In genomic region chr21:45642122-45642813, GRCh38 we compare ENCODE assay signal across 11 cellular contexts. TPM values are rescaled to one million over a fixed set of nuclear protein-coding genes. Genes with fewer than 3 reads are reported as not detected.
DNase-seq lines count a peak whose midpoint lies in the region; ATAC-seq, FAIRE-seq and TF ChIP-seq lines count a peak whose summit lies in the region.
"Had no signal": no experiment of that assay in that cellular context is flagged by ENCODE, and none has a peak within 500 bp of the region (broad histone marks: within the 10 kb centered on the region; RNA-seq: fewer than 3 reads in every experiment).

No MANE protein-coding gene starts in this region.

- H3K36me3 ChIP-seq in Caco-2 (ENCODE audit: control insufficient read depth, insufficient read depth, low read length) (no peaks in the 10 kb centered on the region), esophagus squamous epithelium (no peaks in the 10 kb centered on the region), trophoblast cell (ENCODE audit: control insufficient read depth in 1 of 2, insufficient read depth in 2 of 2, low read length in 2 of 2) (no peaks in the 10 kb centered on the region)
- H3K36me3 ChIP-seq: HAP-1 had no signal

- H4K8ac ChIP-seq in trophoblast cell (ENCODE audit: low read depth, low read length) = no peak overlapping the region

- DNase-seq in Caco-2 (no peak), esophagus squamous epithelium (lab: John Stamatoyannopoulos, UW) (no peak), trophoblast cell (no peak), kidney glomerular epithelial cell (lab: John Stamatoyannopoulos, UW) (no peak), ACHN (no peak), GM19239 (ENCODE audit: insufficient read length, low spot score) (no peak)

- no peak overlapping the region for H2BK120ac ChIP-seq in trophoblast cell (ENCODE audit: insufficient read depth, low read length, poor library complexity)

- no peak overlapping the region for H4K12ac ChIP-seq in trophoblast cell (ENCODE audit: low read depth, low read length)

- BruUV-seq in Caco-2 (replicated peaks; lab: Mats Ljungman, UMichigan) = no TSS peak

- H3K9me3 ChIP-seq in Caco-2 (0 out of 2 replicates have a peak, but pooled peaks cover 3% of the 10 kb centered on the region), esophagus squamous epithelium (no peaks in the 10 kb centered on the region), trophoblast cell (ENCODE audit: insufficient read depth, low read depth, low read length) (no peaks in the 10 kb centered on the region)
- H3K9me3 ChIP-seq: HAP-1 had no signal

- no peak overlapping the region for H3K18ac ChIP-seq in trophoblast cell (ENCODE audit: low read length)

- H3K27me3 ChIP-seq in Caco-2 (replicated peaks; ENCODE audit: control insufficient read depth, insufficient read depth, low read length) (0 out of 2 replicates have a peak, but pooled peaks cover 2% of the 10 kb centered on the region), esophagus squamous epithelium (peaks cover 0 to 87% (median 7%) of the 10 kb centered on the region in 4 donors), trophoblast cell (ENCODE audit: insufficient read depth, low read length) (peaks cover 25% of the 10 kb centered on the region)

- in situ Hi-C loops in ACHN (cut with HindIII; ENCODE audit: low pct_ligation_motif_present, low pct_unique_long_range_greater_than_20kb, low sequenced_read_pairs) = no loop called here

- H3K14ac ChIP-seq in trophoblast cell (ENCODE audit: low read length) = no peak overlapping the region

- H3K23ac ChIP-seq in trophoblast cell (ENCODE audit: low read length) = no peak overlapping the region

- CTCF ChIA-PET in Caco-2 (lab: Charles Lee) = no interaction called here

- intact Hi-C loops in Caco-2 (cut with micrococcal nuclease; ENCODE audit: unreplicated experiment) = no loop called here
- intact Hi-C loops in esophagus squamous epithelium (cut with DNase I) = no loop called here

- peak overlapping the region; percentile 35 for H3K4me3 Mint-ChIP-seq in Caco-2 (ENCODE audit: unreplicated experiment)

- no peak overlapping the region for H4K91ac ChIP-seq in trophoblast cell (ENCODE audit: low read depth, low read length)

- peak; percentile 2 for ATAC-seq in HG03432 (IDR thresholded peaks at IDR 0.05; ENCODE audit: unreplicated experiment)
- no peak for ATAC-seq in HG02981 (IDR thresholded peaks at IDR 0.05; ENCODE audit: unreplicated experiment)

- peak overlapping the region; percentile 76 for H2AFZ ChIP-seq in trophoblast cell (ENCODE audit: insufficient read depth, low read length, poor library complexity)

- no peak overlapping the region for H3K27ac Mint-ChIP-seq in Caco-2 (ENCODE audit: unreplicated experiment)

- no peaks in the 10 kb centered on the region for H3K9me3 Mint-ChIP-seq in Caco-2 (ENCODE audit: unreplicated experiment)

- no peaks in the 10 kb centered on the region for H3K36me3 Mint-ChIP-seq in Caco-2 (ENCODE audit: insufficient read depth, unreplicated experiment)
- H3K36me3 Mint-ChIP-seq: naive thymus-derived CD8-positive, alpha-beta T cell had no signal

- no peak overlapping the region for H3K4ac ChIP-seq in trophoblast cell (ENCODE audit: low read depth, low read length)

- H2BK5ac ChIP-seq in trophoblast cell (ENCODE audit: low read depth, low read length, poor library complexity) = no peak overlapping the region

- POLR2A ChIA-PET in Caco-2 (lab: Charles Lee) = no interaction called here

- no peak for FAIRE-seq in GM19239 (lab: Jason Lieb, UNC)

- no peak for TF ChIP-seq POLR2A in esophagus squamous epithelium (IDR thresholded peaks at IDR 0.05)

- H2AK5ac ChIP-seq in trophoblast cell (ENCODE audit: low read length) = no peak overlapping the region

- no peak overlapping the region for H2BK12ac ChIP-seq in trophoblast cell (ENCODE audit: low read length)

- peaks cover 7% of the 10 kb centered on the region for H3K27me3 Mint-ChIP-seq in Caco-2 (ENCODE audit: insufficient read depth, unreplicated experiment)

- H3K79me1 ChIP-seq in trophoblast cell (ENCODE audit: low read length) = no peaks in the 10 kb centered on the region

- peak overlapping the region in 3 of 4 donors; percentile 58 to 73 (median 67) for H3K27ac ChIP-seq in esophagus squamous epithelium
- H3K27ac ChIP-seq in trophoblast cell (ENCODE audit: low read depth, low read length) = no peak overlapping the region

- H3K4me1 ChIP-seq in Caco-2 (no peaks in the 10 kb centered on the region), esophagus squamous epithelium (peaks cover 0 to 45% (median 21%) of the 10 kb centered on the region in 3 donors), trophoblast cell (ENCODE audit: control insufficient read depth in 1 of 2, insufficient read depth in 2 of 2, low read length in 2 of 2) (peaks cover 0 to 2% of the 10 kb centered on the region in 2 experiments)

- H3K4me3 ChIP-seq in Caco-2 (ENCODE audit: low read depth, low read length) (no peak overlapping the region), esophagus squamous epithelium (peak overlapping the region; percentile 6 to 76 (median 32)), trophoblast cell (ENCODE audit: low read depth, low read length) (peak overlapping the region; percentile 39)
- H3K4me3 ChIP-seq: HAP-1, K562 had no signal

- H3K4me2 ChIP-seq in trophoblast cell (ENCODE audit: low read length) = peak overlapping the region; percentile 42

- WGBS in esophagus squamous epithelium, 2 donors = 0 to 23% methylated on average over 2 to 4 of the region's 91 CpGs
- WGBS in trophoblast cell (ENCODE audit: extremely low coverage, insufficient coverage, insufficient read length) = no CpG with 5 or more reads among the region's 91 CpGs

- no peaks in the 10 kb centered on the region for H3K4me1 Mint-ChIP-seq in Caco-2 (ENCODE audit: low read depth, unreplicated experiment)

- no peaks in the 10 kb centered on the region for H3K79me2 ChIP-seq in trophoblast cell (ENCODE audit: control insufficient read depth, insufficient read depth, low read length, poor library complexity)

- no peak overlapping the region for H3K9ac ChIP-seq in trophoblast cell (ENCODE audit: low read length)

- no peak for TF ChIP-seq CTCF in Caco-2 (IDR thresholded peaks at IDR 0.05; ENCODE audit: insufficient read depth in 1 of 2, low read depth in 1 of 2, low read length in 1 of 2, severe bottlenecking in 1 of 2, unreplicated experiment in 1 of 2)
- TF ChIP-seq CTCF in esophagus squamous epithelium (IDR thresholded peaks at IDR 0.05) = no peak

RNA-seq across cellular contexts. Expression of gene PCBP3, which starts 1.3 kb away (rescaled TPM):
- total RNA-seq in Caco-2 (2022) (0.75 TPM in 1 of 2 replicates, not detected in the other), esophagus squamous epithelium (1 to 10 TPM in 2 of 4 donors, under 1 TPM in 1, not detected in 1; 0.47 to 5.3 (median 1.0) TPM)
- polyA plus RNA-seq in trophoblast cell (2013) = 1.2 and 1.3 TPM in 2 replicates
- polyA plus RNA-seq: K562 had no signal
